In genomic region chr19:2555422-2556220, GRCh38 we compare ENCODE assay signal across 18 cellular contexts.
A peak's percentile ranks its signal among the peaks of the same experiment; 100 is the strongest.
DNase-seq lines count a peak whose midpoint lies in the region; ATAC-seq and TF ChIP-seq lines count a peak whose summit lies in the region.
"Had no signal": no experiment of that assay in that cellular context is flagged by ENCODE, and none has a peak within 500 bp of the region (broad histone marks: within the 10 kb centered on the region; RNA-seq: fewer than 3 reads in every experiment).

No MANE protein-coding gene starts in this region.

- H3K36me3 ChIP-seq in H7 (replicated peaks; ENCODE audit: control insufficient read depth, insufficient read depth, low read length) (no peaks in the 10 kb centered on the region), hepatocyte (replicated peaks; ENCODE audit: insufficient read depth, low read depth) (no peaks in the 10 kb centered on the region), prostate gland (no peaks in the 10 kb centered on the region), transverse colon (no peaks in the 10 kb centered on the region)

- no peaks in the 10 kb centered on the region for H3K27me3 Mint-ChIP-seq in activated B cell treated with CpG ODN at 0.5 μM for 24 hours
- H3K27me3 Mint-ChIP-seq in T-cell, result no peaks in the 10 kb centered on the region
- H3K27me3 Mint-ChIP-seq in immature natural killer cell (ENCODE audit: low read depth in 3 of 3), result peaks cover 2 to 8% (median 5%) of the 10 kb centered on the region in 3 donors
- H3K27me3 Mint-ChIP-seq: stimulated activated naive CD8-positive, alpha-beta T cell treated with anti-CD3 and anti-CD28 coated beads, Interleukin-15, amount 100 ng/mL, for 72 hours; T-helper 17 cell had no signal

- H3K4me1 ChIP-seq in hepatocyte (ENCODE audit: insufficient read depth) (peaks cover 4% of the 10 kb centered on the region), prostate gland (replicated peaks) (no peaks in the 10 kb centered on the region), transverse colon (peaks cover 0 to 15% (median 5%) of the 10 kb centered on the region in 4 donors)
- H3K4me1 ChIP-seq: parathyroid adenoma had no signal

- no peak overlapping the region for H2AFZ ChIP-seq in hepatocyte
- H2AFZ ChIP-seq: parathyroid adenoma had no signal

- peak; percentile 25 for DNase-seq in H7
- DNase-seq in activated B cell treated with CpG ODN at 0.5 μM for 24 hours, result no peak
- DNase-seq in hepatocyte (ENCODE audit: low spot score), result no peak
- no peak for DNase-seq in prostate gland (ENCODE audit: low spot score)
- no peak for DNase-seq in transverse colon
- DNase-seq in T-cell, result no peak
- DNase-seq in T-helper 1 cell, result no peak
- DNase-seq in immature natural killer cell, result no peak
- DNase-seq: activated CD4-positive, alpha-beta T cell treated with anti-CD3 and anti-CD28 coated beads for 1 hour; DMS153; NCI-H1048; NCI-H2171; NCI-H82; stimulated activated naive CD8-positive, alpha-beta T cell treated with anti-CD3 and anti-CD28 coated beads, Interleukin-15, amount 100 ng/mL, for 72 hours; T-helper 17 cell had no signal

- H3K4me1 Mint-ChIP-seq in activated B cell treated with CpG ODN at 0.5 μM for 24 hours, result peaks cover 38% of the 10 kb centered on the region
- peaks cover 20 to 30% (median 21%) of the 10 kb centered on the region in 3 donors for H3K4me1 Mint-ChIP-seq in T-cell
- H3K4me1 Mint-ChIP-seq in immature natural killer cell, result peaks cover 36 to 39% of the 10 kb centered on the region in 2 donors

- TF ChIP-seq POLR2A in prostate gland (IDR thresholded peaks at IDR 0.05) (no peak), transverse colon (IDR thresholded peaks at IDR 0.05) (no peak)

- H3K4me3 ChIP-seq in H7 (ENCODE audit: insufficient read depth, low read depth, low read length) (no peak overlapping the region), hepatocyte (no peak overlapping the region), prostate gland (no peak overlapping the region), transverse colon (no peak overlapping the region)
- H3K4me3 ChIP-seq: K562 had no signal

- H3K9me3 ChIP-seq in hepatocyte (ENCODE audit: low read depth), result no peaks in the 10 kb centered on the region
- no peaks in the 10 kb centered on the region for H3K9me3 ChIP-seq in prostate gland
- no peaks in the 10 kb centered on the region for H3K9me3 ChIP-seq in transverse colon

- H3K9me3 Mint-ChIP-seq in activated B cell treated with CpG ODN at 0.5 μM for 24 hours, result no peaks in the 10 kb centered on the region
- no peaks in the 10 kb centered on the region for H3K9me3 Mint-ChIP-seq in T-cell
- H3K9me3 Mint-ChIP-seq in immature natural killer cell, result no peaks in the 10 kb centered on the region
- H3K9me3 Mint-ChIP-seq: activated naive CD4-positive, alpha-beta T cell treated with anti-CD3 and anti-CD28 coated beads, Interleukin-2, amount 50 U/mL, for 72 hours; stimulated activated naive CD8-positive, alpha-beta T cell treated with anti-CD3 and anti-CD28 coated beads, Interleukin-15, amount 100 ng/mL, for 72 hours had no signal

- peaks cover 19% of the 10 kb centered on the region for H3K36me3 Mint-ChIP-seq in activated B cell treated with CpG ODN at 0.5 μM for 24 hours (ENCODE audit: low read depth)
- no peaks in the 10 kb centered on the region for H3K36me3 Mint-ChIP-seq in T-cell
- no peaks in the 10 kb centered on the region for H3K36me3 Mint-ChIP-seq in immature natural killer cell
- H3K36me3 Mint-ChIP-seq: activated naive CD4-positive, alpha-beta T cell treated with anti-CD3 and anti-CD28 coated beads, Interleukin-2, amount 50 U/mL, for 72 hours had no signal

- peak overlapping the region; percentile 10 for H3K27ac ChIP-seq in hepatocyte
- H3K27ac ChIP-seq in prostate gland, result peak overlapping the region; percentile 4 to 45
- peak overlapping the region in 1 of 4 donors; percentile 29 for H3K27ac ChIP-seq in transverse colon
- H3K27ac ChIP-seq: parathyroid adenoma had no signal

- WGBS in hepatocyte (ENCODE audit: low lambda C conversion rate, missing lambda C conversion rate), result 93% methylated on average over 28 of the region's 42 CpGs
- WGBS in prostate gland, result 81% methylated on average over 28 of the region's 42 CpGs
- 84 to 92% methylated on average over 4 to 36 of the region's 42 CpGs for WGBS in transverse colon (ENCODE audit: low coverage in 1 of 2), 2 donors

- POLR2A ChIA-PET in activated B cell treated with CpG ODN at 0.5 μM for 24 hours (lab: Charles Lee), result interaction anchor here (0.6 to 4.4 kb wide), 2 partner anchors 78 to 507 kb away, joined by 5 to 125 read pairs; partner anchors contain the start of gene GADD45B
- POLR2A ChIA-PET in T-cell (lab: Charles Lee), result no interaction called here

- H3K4me2 ChIP-seq in hepatocyte, result no peak overlapping the region

- TF ChIP-seq EP300 in transverse colon (IDR thresholded peaks at IDR 0.05; ENCODE audit: low read depth), result no peak

- no peaks in the 10 kb centered on the region for H3K27me3 ChIP-seq in H7 (ENCODE audit: control insufficient read depth, insufficient read depth, low read length)
- no peaks in the 10 kb centered on the region for H3K27me3 ChIP-seq in hepatocyte
- no peaks in the 10 kb centered on the region for H3K27me3 ChIP-seq in prostate gland (replicated peaks; ENCODE audit: insufficient read depth)
- no peaks in the 10 kb centered on the region for H3K27me3 ChIP-seq in transverse colon

- no peaks in the 10 kb centered on the region for H4K20me1 ChIP-seq in hepatocyte (ENCODE audit: insufficient read depth, poor library complexity, severe bottlenecking)

- no peak for TF ChIP-seq CTCF in activated B cell treated with CpG ODN at 0.5 μM for 24 hours (IDR thresholded peaks at IDR 0.05)
- TF ChIP-seq CTCF in hepatocyte (IDR thresholded peaks at IDR 0.05; ENCODE audit: poor library complexity), result no peak
- TF ChIP-seq CTCF in prostate gland (IDR thresholded peaks at IDR 0.05), result no peak
- no peak for TF ChIP-seq CTCF in transverse colon (IDR thresholded peaks at IDR 0.05)

- intact Hi-C loops in activated B cell treated with CpG ODN at 0.5 μM for 24 hours (cut with micrococcal nuclease), result no loop called here
- intact Hi-C loops in prostate gland (cut with DNase I), result no loop called here
- intact Hi-C loops in transverse colon (cut with DNase I; ENCODE audit: low total_unique reads), result no loop called here

- in situ Hi-C loops in transverse colon (cut with MboI; ENCODE audit: low pct_ligation_motif_present in 1 of 4, low pct_unique_long_range_greater_than_20kb in 1 of 4, low sequenced_read_pairs in 3 of 4), result no loop called here

- ATAC-seq in activated B cell treated with CpG ODN at 0.5 μM for 24 hours (ENCODE audit: low read depth) (no peak), T-cell (replicated peaks in 1 of 4) (no peak)
- ATAC-seq: activated naive CD4-positive, alpha-beta T cell treated with anti-CD3 and anti-CD28 coated beads, Interleukin-2, amount 50 U/mL, for 72 hours; K562; stimulated activated naive CD8-positive, alpha-beta T cell treated with anti-CD3 and anti-CD28 coated beads, Interleukin-15, amount 100 ng/mL, for 72 hours; T-helper 17 cell had no signal

- H3K27ac Mint-ChIP-seq in activated B cell treated with CpG ODN at 0.5 μM for 24 hours (peak overlapping the region; percentile 16), T-cell (no peak overlapping the region), immature natural killer cell (no peak overlapping the region)
- H3K27ac Mint-ChIP-seq: stimulated activated naive CD8-positive, alpha-beta T cell treated with anti-CD3 and anti-CD28 coated beads, Interleukin-15, amount 100 ng/mL, for 72 hours; T-helper 17 cell had no signal

- H3K79me2 ChIP-seq in hepatocyte, result no peaks in the 10 kb centered on the region

- H3K9me2 ChIP-seq in hepatocyte (replicated peaks; ENCODE audit: insufficient read depth), result no peaks in the 10 kb centered on the region

- CTCF ChIA-PET in activated B cell treated with CpG ODN at 0.5 μM for 24 hours (lab: Charles Lee) (no interaction called here), T-cell (lab: Charles Lee) (interaction anchor here (0.6 to 1.3 kb wide), 2 partner anchors 38 to 56 kb away, joined by 3 read pairs; no protein-coding TSS in a partner anchor)

- H3K4me3 Mint-ChIP-seq in activated B cell treated with CpG ODN at 0.5 μM for 24 hours, result no peak overlapping the region
- H3K4me3 Mint-ChIP-seq in T-cell, result no peak overlapping the region
- no peak overlapping the region for H3K4me3 Mint-ChIP-seq in immature natural killer cell
- H3K4me3 Mint-ChIP-seq: stimulated activated naive CD8-positive, alpha-beta T cell treated with anti-CD3 and anti-CD28 coated beads, Interleukin-15, amount 100 ng/mL, for 72 hours; T-helper 17 cell had no signal
